Comparison of ENCODE assay signal across 20 cellular contexts in genomic region chr3:105232536-105232935, GRCh38.
"Had no signal": no experiment of that assay in that cellular context is flagged by ENCODE, and none has a peak within 500 bp of the region (broad histone marks: within the 10 kb centered on the region; RNA-seq: fewer than 3 reads in every experiment).

No MANE protein-coding gene starts in this region.

- H3K27ac Mint-ChIP-seq: activated CD4-positive, alpha-beta T cell treated with anti-CD3 and anti-CD28 coated beads for 36 hours; activated naive CD8-positive, alpha-beta T cell treated with anti-CD3 and anti-CD28 coated beads, Interleukin-2, amount 10 ng/mL, durations not matched to agents 7 days and 5 days; T-cell had no signal

- H3K9me3 ChIP-seq: neutrophil, pancreas, psoas muscle, upper lobe of right lung had no signal

- H3K4me1 ChIP-seq: pancreas, psoas muscle, upper lobe of right lung had no signal

- H3K4me3 ChIP-seq: coronary artery, pancreas, psoas muscle, upper lobe of right lung had no signal

- H3K9me3 Mint-ChIP-seq: activated naive CD8-positive, alpha-beta T cell treated with anti-CD3 and anti-CD28 coated beads, Interleukin-2, amount 10 ng/mL, durations not matched to agents 7 days and 5 days; activated T-cell treated with anti-CD3 and anti-CD28 coated beads, Interleukin-2, amount 50 U/mL, for 4 hours; nephron; T-cell had no signal

- H3K4me1 Mint-ChIP-seq: activated CD4-positive, alpha-beta T cell treated with anti-CD3 and anti-CD28 coated beads for 36 hours; activated naive CD8-positive, alpha-beta T cell treated with anti-CD3 and anti-CD28 coated beads, Interleukin-2, amount 10 ng/mL, durations not matched to agents 7 days and 5 days; nephron; T-cell had no signal

- H3K27me3 ChIP-seq: neutrophil, pancreas, upper lobe of right lung had no signal

- ATAC-seq: activated CD4-positive, alpha-beta T cell treated with anti-CD3 and anti-CD28 coated beads for 36 hours; activated T-cell treated with anti-CD3 and anti-CD28 coated beads, Interleukin-2, amount 50 U/mL, for 4 hours; pancreas; psoas muscle; right cardiac atrium; T-cell; upper lobe of right lung had no signal

- H3K36me3 ChIP-seq: neutrophil, pancreas, upper lobe of right lung had no signal

- H3K27ac ChIP-seq: coronary artery, neutrophil, pancreas, psoas muscle, upper lobe of right lung had no signal

- DNase-seq: activated CD4-positive, alpha-beta T cell treated with anti-CD3 and anti-CD28 coated beads for 36 hours; activated CD4-positive, alpha-beta T cell treated with anti-CD3 and anti-CD28 coated beads, Interleukin-2, amount 50 U/mL, for 48 hours; activated CD8-positive, alpha-beta memory T cell treated with anti-CD3 and anti-CD28 coated beads, Interleukin-2, amount 50 U/mL, for 48 hours; activated naive CD4-positive, alpha-beta T cell treated with Interleukin-2 at 50 U/mL for 16 hours; activated naive CD8-positive, alpha-beta T cell treated with anti-CD3 and anti-CD28 coated beads, Interleukin-2, amount 10 ng/mL, durations not matched to agents 7 days and 5 days; activated T-cell treated with anti-CD3 and anti-CD28 coated beads, Interleukin-2, amount 50 U/mL, for 4 hours; amygdala; cerebellar nuclear complex; erythroblast; head of caudate nucleus; pancreas; psoas muscle; right cardiac atrium; stimulated activated CD4-positive, alpha-beta T cell treated with anti-CD3 and anti-CD28 coated beads, Interleukin-4, amount 100 ng/mL, for 24 hours; stimulated activated naive CD4-positive, alpha-beta T cell treated with Interleukin-2 at 50 U/mL for 16 hours; T-cell; upper lobe of right lung had no signal

- H3K36me3 Mint-ChIP-seq: activated naive CD8-positive, alpha-beta T cell treated with anti-CD3 and anti-CD28 coated beads, Interleukin-2, amount 10 ng/mL, durations not matched to agents 7 days and 5 days; T-cell had no signal

- H3K4me3 Mint-ChIP-seq: activated CD4-positive, alpha-beta T cell treated with anti-CD3 and anti-CD28 coated beads for 36 hours; activated naive CD8-positive, alpha-beta T cell treated with anti-CD3 and anti-CD28 coated beads, Interleukin-2, amount 10 ng/mL, durations not matched to agents 7 days and 5 days; activated T-cell treated with anti-CD3 and anti-CD28 coated beads, Interleukin-2, amount 50 U/mL, for 4 hours; nephron; T-cell had no signal
